1 cellular context compared by ENCODE assay signal in the genomic region with DNA sequence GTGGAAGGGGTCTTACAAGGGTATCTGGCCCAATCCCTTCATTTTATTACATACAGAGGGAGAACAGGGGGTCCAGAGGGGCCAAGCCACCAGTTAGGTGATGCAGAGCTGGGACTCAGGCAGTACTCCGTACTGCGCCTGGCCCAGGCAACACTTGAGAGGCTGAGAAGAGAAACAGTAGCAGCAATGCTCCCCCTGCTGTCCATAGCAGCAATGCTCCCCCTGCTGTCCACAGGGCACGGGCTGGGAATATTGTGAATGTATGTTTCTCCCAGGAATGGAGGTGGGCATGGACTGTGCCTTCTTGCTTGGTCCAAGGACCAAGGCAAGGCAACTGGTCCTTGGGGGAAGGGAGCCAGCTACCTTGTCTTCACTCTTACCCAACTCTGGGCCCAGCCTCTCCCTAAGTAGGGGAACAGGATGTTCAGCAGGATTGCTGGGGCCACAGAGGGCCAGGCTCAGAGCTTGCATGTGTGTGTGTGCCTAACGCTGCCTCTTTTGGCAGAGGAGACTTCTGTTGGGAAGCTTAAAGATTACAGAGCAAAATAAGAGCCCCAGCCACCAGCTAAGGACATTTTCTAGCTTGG.
TF ChIP-seq lines count a peak whose summit lies in the region.

No MANE protein-coding gene starts in this region.

TF ChIP-seq in A549, 52 proteins besides CTCF, POLR2A, EP300 and RAD21:
- TF ChIP-seq, protein P1, sequence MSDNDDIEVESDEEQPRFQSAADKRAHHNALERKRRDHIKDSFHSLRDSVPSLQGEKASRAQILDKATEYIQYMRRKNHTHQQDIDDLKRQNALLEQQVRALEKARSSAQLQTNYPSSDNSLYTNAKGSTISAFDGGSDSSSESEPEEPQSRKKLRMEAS (IDR thresholded peaks at IDR 0.05) = peak; percentile 53; the same call in 1 of the 2 replicates
- TF ChIP-seq, protein P2, sequence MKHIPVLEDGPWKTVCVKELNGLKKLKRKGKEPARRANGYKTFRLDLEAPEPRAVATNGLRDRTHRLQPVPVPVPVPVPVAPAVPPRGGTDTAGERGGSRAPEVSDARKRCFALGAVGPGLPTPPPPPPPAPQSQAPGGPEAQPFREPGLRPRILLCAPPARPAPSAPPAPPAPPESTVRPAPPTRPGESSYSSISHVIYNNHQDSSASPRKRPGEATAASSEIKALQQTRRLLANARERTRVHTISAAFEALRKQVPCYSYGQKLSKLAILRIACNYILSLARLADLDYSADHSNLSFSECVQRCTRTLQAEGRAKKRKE (CRISPR knock-in tag; IDR thresholded peaks at IDR 0.05; ENCODE audit: low read depth) = peak; percentile 91; the same call in 1 of the 2 replicates
- TF ChIP-seq EHF (CRISPR knock-in tag; IDR thresholded peaks at IDR 0.05) (peak; percentile 60; the same call in 1 of the 2 replicates), SMC3 (IDR thresholded peaks at IDR 0.05) (peak; percentile 63; the same call in 2 of the 3 replicates), MAFK (IDR thresholded peaks at IDR 0.05; ENCODE audit: partially characterized antibody) (no peak), FOSL2 (IDR thresholded peaks at IDR 0.05) (no peak), FOSL2 (CRISPR knock-in tag; IDR thresholded peaks at IDR 0.05) (0 out of 2 replicates have a peak, but pooled peaks have one; percentile 28), MYC (IDR thresholded peaks at IDR 0.05; ENCODE audit: borderline replicate concordance, low read length) (peak; percentile 44; the same call in 1 of the 2 replicates), RARB (CRISPR knock-in tag; IDR thresholded peaks at IDR 0.05) (no peak), HOXA7 (CRISPR knock-in tag; IDR thresholded peaks at IDR 0.05) (0 out of 2 replicates have a peak, but pooled peaks have one; percentile 41), JUN (IDR thresholded peaks at IDR 0.05) (no peak), FOSB (CRISPR knock-in tag; IDR thresholded peaks at IDR 0.05) (peak; percentile 64; the same call in 1 of the 2 replicates), ESRRA (IDR thresholded peaks at IDR 0.05; ENCODE audit: borderline replicate concordance, low read length) (no peak), GATA3 (IDR thresholded peaks at IDR 0.05; ENCODE audit: borderline replicate concordance) (no peak), ZC3H11A (IDR thresholded peaks at IDR 0.05) (no peak), TP53 (CRISPR knock-in tag; IDR thresholded peaks at IDR 0.05) (no peak), ZSCAN20 (CRISPR knock-in tag; IDR thresholded peaks at IDR 0.05) (no peak), FOXS1 (CRISPR knock-in tag; IDR thresholded peaks at IDR 0.05) (peak; percentile 41; the same call in 1 of the 2 replicates), HEYL (CRISPR knock-in tag; IDR thresholded peaks at IDR 0.05) (no peak), BHLHE40 (IDR thresholded peaks at IDR 0.05; ENCODE audit: low read depth, low read length) (0 out of 2 replicates have a peak, but pooled peaks have one; percentile 22), HOXB5 (CRISPR knock-in tag; IDR thresholded peaks at IDR 0.05) (0 out of 2 replicates have a peak, but pooled peaks have one; percentile 64)
